Comparison of ENCODE assay signal across 3 cellular contexts in the genomic region with DNA sequence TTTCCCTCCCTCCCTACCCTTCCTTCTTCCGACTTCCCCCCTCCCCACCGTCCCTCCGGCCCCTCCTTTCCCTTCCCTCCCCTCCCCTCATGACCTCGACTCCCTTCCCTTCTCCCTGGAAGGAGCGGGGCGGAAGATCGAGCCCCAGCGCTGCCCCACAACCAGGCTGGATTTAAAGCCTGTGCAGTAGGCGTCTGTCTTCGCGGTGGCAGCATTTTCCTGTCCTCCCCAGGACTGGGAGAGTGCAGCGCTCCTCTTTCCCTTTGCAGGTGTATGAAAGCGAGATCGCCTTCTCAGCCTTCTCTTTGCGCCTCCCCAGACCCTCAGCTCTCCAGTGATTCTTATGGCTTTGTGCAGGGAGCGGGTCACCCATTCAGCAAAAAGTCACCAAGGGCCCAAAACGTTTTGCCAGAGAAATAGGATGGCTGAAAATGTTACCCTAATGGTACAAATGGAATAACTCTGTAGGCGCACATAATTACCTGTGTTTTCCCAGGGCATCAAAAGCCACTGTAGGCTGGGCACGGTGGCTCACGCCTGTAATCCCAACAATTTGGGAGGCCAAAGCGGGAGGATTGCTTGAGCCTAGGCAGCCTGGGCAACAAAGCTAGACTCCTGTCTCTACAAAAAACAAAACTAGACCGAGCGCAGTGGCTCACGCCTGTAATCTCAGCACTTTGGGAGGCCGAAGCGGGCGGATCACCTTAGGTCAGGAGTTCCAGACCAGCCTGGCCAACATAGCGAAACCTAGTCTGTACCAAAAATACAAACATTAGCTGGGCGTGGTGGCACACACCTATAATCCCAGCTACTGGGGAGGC.
TF ChIP-seq lines count a peak whose summit lies in the region.

No MANE protein-coding gene starts in this region.

TF ChIP-seq in SK-N-SH, 30 proteins besides CTCF, POLR2A, EP300 and RAD21:
- TF ChIP-seq GABPA (IDR thresholded peaks at IDR 0.05; ENCODE audit: low read depth) (no peak), EZH2phosphoT487 (IDR thresholded peaks at IDR 0.05; ENCODE audit: borderline replicate concordance, low read depth) (peak; percentile 62; the same call in 1 of the 2 replicates)
- TF ChIP-seq, protein P1, sequence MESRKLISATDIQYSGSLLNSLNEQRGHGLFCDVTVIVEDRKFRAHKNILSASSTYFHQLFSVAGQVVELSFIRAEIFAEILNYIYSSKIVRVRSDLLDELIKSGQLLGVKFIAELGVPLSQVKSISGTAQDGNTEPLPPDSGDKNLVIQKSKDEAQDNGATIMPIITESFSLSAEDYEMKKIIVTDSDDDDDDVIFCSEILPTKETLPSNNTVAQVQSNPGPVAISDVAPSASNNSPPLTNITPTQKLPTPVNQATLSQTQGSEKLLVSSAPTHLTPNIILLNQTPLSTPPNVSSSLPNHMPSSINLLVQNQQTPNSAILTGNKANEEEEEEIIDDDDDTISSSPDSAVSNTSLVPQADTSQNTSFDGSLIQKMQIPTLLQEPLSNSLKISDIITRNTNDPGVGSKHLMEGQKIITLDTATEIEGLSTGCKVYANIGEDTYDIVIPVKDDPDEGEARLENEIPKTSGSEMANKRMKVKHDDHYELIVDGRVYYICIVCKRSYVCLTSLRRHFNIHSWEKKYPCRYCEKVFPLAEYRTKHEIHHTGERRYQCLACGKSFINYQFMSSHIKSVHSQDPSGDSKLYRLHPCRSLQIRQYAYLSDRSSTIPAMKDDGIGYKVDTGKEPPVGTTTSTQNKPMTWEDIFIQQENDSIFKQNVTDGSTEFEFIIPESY (IDR thresholded peaks at IDR 0.05; ENCODE audit: borderline replicate concordance, low read depth): no peak
TF ChIP-seq in SK-N-SH: peak in this region for 1.

TF ChIP-seq in SK-N-SH treated with all-trans-retinoic acid at 6 μM for 48 hours, 23 proteins besides CTCF, POLR2A, EP300 and RAD21:
- TF ChIP-seq CSDC2 (CRISPR knock-in tag; IDR thresholded peaks at IDR 0.05) (no peak), ZFP30 (CRISPR knock-in tag; IDR thresholded peaks at IDR 0.05) (no peak), ZC3H10 (CRISPR knock-in tag; IDR thresholded peaks at IDR 0.05) (no peak)

TF ChIP-seq in H1, 55 proteins besides CTCF, POLR2A, EP300 and RAD21:
- TF ChIP-seq TAF1 (IDR thresholded peaks at IDR 0.05; ENCODE audit: low read depth, low read length) (no peak), KDM4A (IDR thresholded peaks at IDR 0.05; ENCODE audit: low read depth, low read length, severe bottlenecking) (peak; percentile 26), YY1 (IDR thresholded peaks at IDR 0.05; ENCODE audit: low read depth, low read length) (no peak), RBBP5 (IDR thresholded peaks at IDR 0.05; ENCODE audit: borderline replicate concordance, low read depth, low read length) (peak; percentile 51; the same call in 1 of the 2 replicates), SUZ12 (IDR thresholded peaks at IDR 0.05; ENCODE audit: low read length) (peak; percentile 76), ASH2L (IDR thresholded peaks at IDR 0.05; ENCODE audit: low read length) (peak; percentile 31), TCF12 (IDR thresholded peaks at IDR 0.05; ENCODE audit: low read depth, low read length) (no peak), SRF (IDR thresholded peaks at IDR 0.05; ENCODE audit: low read depth, low read length) (no peak), EGR1 (IDR thresholded peaks at IDR 0.05; ENCODE audit: borderline replicate concordance, low read depth, low read length) (peak; percentile 86), CTBP2 (IDR thresholded peaks at IDR 0.05; ENCODE audit: borderline replicate concordance, insufficient read depth, insufficient read length, low read length) (peak; percentile 97)
- TF ChIP-seq, protein P2, sequence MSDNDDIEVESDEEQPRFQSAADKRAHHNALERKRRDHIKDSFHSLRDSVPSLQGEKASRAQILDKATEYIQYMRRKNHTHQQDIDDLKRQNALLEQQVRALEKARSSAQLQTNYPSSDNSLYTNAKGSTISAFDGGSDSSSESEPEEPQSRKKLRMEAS (IDR thresholded peaks at IDR 0.05): 0 out of 2 replicates have a peak, but pooled peaks have one; percentile 11
